15 cellular contexts compared by ENCODE assay signal in genomic region chrX:78753571-78753970, GRCh38. TPM values are rescaled to one million over a fixed set of nuclear protein-coding genes. Genes with fewer than 3 reads are reported as not detected.
DNase-seq lines count a peak whose midpoint lies in the region; ATAC-seq, FAIRE-seq and TF ChIP-seq lines count a peak whose summit lies in the region.
"Had no signal": no experiment of that assay in that cellular context is flagged by ENCODE, and none has a peak within 500 bp of the region (broad histone marks: within the 10 kb centered on the region; RNA-seq: fewer than 3 reads in every experiment).

No MANE protein-coding gene starts in this region.

- H3K9me3 ChIP-seq in OCI-LY3 (ENCODE audit: insufficient read depth, low read length) (no peaks in the 10 kb centered on the region), pancreas (no peaks in the 10 kb centered on the region)

- no peak overlapping the region for H3K9ac ChIP-seq in OCI-LY3 (ENCODE audit: low read length)

- intact Hi-C loops in pancreas (cut with DNase I) (no loop called here), posterior vena cava (cut with DNase I) (no loop called here)

- ATAC-seq in pancreas (no peak), HG02623 (IDR thresholded peaks at IDR 0.05; ENCODE audit: unreplicated experiment) (no peak)

- peak; percentile 78 for FAIRE-seq in GM19239 (lab: Jason Lieb, UNC)
- FAIRE-seq in pancreas (lab: Jason Lieb, UNC) = peak; percentile 86

- no peak for DNase-seq in GM19239 (ENCODE audit: insufficient read length, low spot score)
- peak; percentile 4 for DNase-seq in epithelial cell of esophagus (ENCODE audit: low read depth)
- DNase-seq in pancreas = no peak
- no peak for DNase-seq in posterior vena cava (ENCODE audit: low spot score)
- no peak for DNase-seq in SIG-M5 treated with dmso at 0.1 percent for 504 hours (lab: John Stamatoyannopoulos, UW; ENCODE audit: unreplicated experiment)
- DNase-seq in NCI-H82 treated with DMSO at 0.1 percent for 48 hours (lab: John Stamatoyannopoulos, UW; ENCODE audit: unreplicated experiment) = no peak
- DNase-seq: CD4-positive, CD25-positive, alpha-beta regulatory T cell; GOT3; Karpas-422; NCI-H1436 treated with DMSO at 0.1 percent for 48 hours; NCI-H2081; NCI-H748 treated with DMSO at 0.1 percent for 48 hours had no signal

- H2AFZ ChIP-seq in OCI-LY3 (ENCODE audit: low read depth, low read length) = 0 out of 2 replicates have a peak overlapping the region, but pooled peaks have one; percentile 20

- 43 to 62% methylated on average over 3 of the region's 3 CpGs for WGBS in pancreas, 2 donors

- H3K4me1 ChIP-seq in OCI-LY3 (ENCODE audit: low read length) (peaks cover 28% of the 10 kb centered on the region), pancreas (no peaks in the 10 kb centered on the region)

- no peaks in the 10 kb centered on the region for H3K79me2 ChIP-seq in OCI-LY3 (ENCODE audit: low read length)

- H4K20me1 ChIP-seq in OCI-LY3 (ENCODE audit: insufficient read depth, low read length) = no peaks in the 10 kb centered on the region

- 0 out of 2 replicates have a peak overlapping the region, but pooled peaks have one; percentile 12 for H3K4me2 ChIP-seq in OCI-LY3 (ENCODE audit: low read length)

- H3K4me3 ChIP-seq in OCI-LY3 (ENCODE audit: low read length) (no peak overlapping the region), epithelial cell of esophagus (ENCODE audit: low read length) (no peak overlapping the region), pancreas (no peak overlapping the region)

- H3K27me3 ChIP-seq in OCI-LY3 (ENCODE audit: low read depth, low read length) (no peaks in the 10 kb centered on the region), pancreas (peaks cover 0 to 10% (median 4%) of the 10 kb centered on the region in 4 donors)

- TF ChIP-seq CTCF in OCI-LY3 (IDR thresholded peaks at IDR 0.05; ENCODE audit: low read depth, low read length) (no peak), epithelial cell of esophagus (IDR thresholded peaks at IDR 0.05; ENCODE audit: insufficient read depth, low read depth, low read length, missing control alignments) (no peak), pancreas (IDR thresholded peaks at IDR 0.05) (no peak)

- no peaks in the 10 kb centered on the region for H3K36me3 ChIP-seq in OCI-LY3 (replicated peaks; ENCODE audit: low read depth, low read length)
- no peaks in the 10 kb centered on the region for H3K36me3 ChIP-seq in pancreas

- H3K27ac ChIP-seq in OCI-LY3 (ENCODE audit: low read length) = no peak overlapping the region
- H3K27ac ChIP-seq in pancreas = no peak overlapping the region

RNA-seq across cellular contexts. Expression of gene LPAR4, which starts 6.1 kb away (rescaled TPM):
- total RNA-seq in pancreas (under 1 TPM in 3 of 6 donors, not detected in 3; 0.09 to 0.32 (median 0.12) TPM), posterior vena cava (1 to 10 TPM; 1.4 to 1.6 TPM)
- under 1 TPM in 1 of 2 donors, not detected in 1; 0.35 TPM for polyA plus RNA-seq in pancreas
- total RNA-seq: CD4-positive, CD25-positive, alpha-beta regulatory T cell; NCI-H460 had no signal
- polyA plus RNA-seq: CD4-positive, CD25-positive, alpha-beta regulatory T cell had no signal
